Comparison of ENCODE assay signal across 8 cellular contexts in the genomic region with DNA sequence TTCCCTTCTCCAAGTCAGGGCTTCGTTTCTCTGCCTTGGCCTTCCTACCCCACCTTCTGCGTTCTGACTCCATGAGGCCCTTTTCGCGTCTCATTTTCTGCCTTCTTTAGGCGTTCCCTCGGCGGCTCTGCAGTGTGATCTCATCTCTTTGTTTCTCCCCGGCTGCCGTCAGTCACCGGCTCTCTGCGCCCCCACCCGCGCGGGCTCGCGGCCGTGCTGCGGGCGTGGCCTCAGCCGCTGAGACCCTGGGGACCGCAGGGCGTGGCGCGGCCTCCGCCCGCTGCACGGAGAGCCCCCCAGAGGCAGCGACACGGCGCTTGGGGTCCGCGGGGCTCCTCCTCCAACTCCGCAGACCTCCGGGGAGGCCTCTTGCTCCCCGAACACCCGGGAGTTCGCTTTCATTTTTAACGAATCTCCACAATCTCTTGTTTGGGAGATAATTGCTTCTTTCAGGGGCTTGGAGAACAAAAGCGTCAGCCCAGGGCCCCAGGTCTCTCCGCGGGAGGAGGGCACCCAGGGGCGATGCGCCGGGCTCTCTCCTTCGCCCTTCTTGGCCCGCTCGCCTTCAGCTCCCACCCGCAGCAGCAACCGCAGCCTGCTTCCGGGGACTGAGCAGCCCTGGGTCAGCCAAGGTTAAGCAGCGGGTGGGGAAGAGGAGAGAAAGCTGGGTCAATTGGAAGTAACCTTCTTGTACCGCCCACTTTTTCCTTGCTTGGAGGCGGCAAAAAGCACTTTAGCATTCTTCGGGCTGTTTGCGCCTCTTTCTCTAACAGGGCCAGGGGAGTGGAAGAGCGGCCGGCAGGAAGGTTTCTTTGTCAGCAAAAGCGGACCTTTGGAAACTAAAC. TPM values are rescaled to one million over a fixed set of nuclear protein-coding genes. Genes with fewer than 3 reads are reported as not detected.
A peak's percentile ranks its signal among the peaks of the same experiment; 100 is the strongest.
DNase-seq lines count a peak whose midpoint lies in the region; ATAC-seq and TF ChIP-seq lines count a peak whose summit lies in the region.

No MANE protein-coding gene starts in this region.

- POLR2A ChIA-PET in AG04449 (lab: Yijun Ruan, JAX): no interaction called here

- H3K36me3 ChIP-seq in liver (ENCODE audit: control insufficient read depth in 4 of 4, insufficient read depth in 3 of 4, low read depth in 1 of 4, low read length in 3 of 4): no peaks in the 10 kb centered on the region

- ATAC-seq in GM18909 (IDR thresholded peaks at IDR 0.05; ENCODE audit: poor library complexity, unreplicated experiment) (peak; percentile 93), HG03139 (IDR thresholded peaks at IDR 0.05; ENCODE audit: unreplicated experiment) (peak; percentile 75)

- peak; percentile 12 to 18 for TF ChIP-seq RAD21 in liver (IDR thresholded peaks at IDR 0.05)

- no peaks in the 10 kb centered on the region for H3K9me3 ChIP-seq in liver (ENCODE audit: control insufficient read depth in 4 of 4, low read length in 3 of 4)

- peaks cover 0 to 7% (median 2%) of the 10 kb centered on the region in 4 donors for H3K4me1 ChIP-seq in liver (ENCODE audit: control insufficient read depth in 4 of 4, insufficient read depth in 4 of 4, low read length in 3 of 4)

- DNase-seq in AG04449 (ENCODE audit: low read depth, low spot score) (no peak), NCI-H226 (peak; percentile 56), dermis microvascular lymphatic vessel endothelial cell (ENCODE audit: low read depth in 2 of 2) (peak; percentile 6 to 76)
- peak; percentile 58 to 59 for DNase-seq in activated CD4-positive, alpha-beta T cell treated with anti-CD3 and anti-CD28 coated beads, Interleukin-2, amount 50 U/mL, for 4 hours
- peak; percentile 68 for DNase-seq in stimulated activated CD4-positive, alpha-beta T cell treated with anti-CD3 and anti-CD28 coated beads, Interleukin-4, amount 100 ng/mL, for 1 hour

- TF ChIP-seq CTCF in AG04449 (IDR thresholded peaks at IDR 0.05; ENCODE audit: insufficient read depth, low read length, missing control alignments) (no peak), liver (IDR thresholded peaks at IDR 0.05; ENCODE audit: low read depth, low read length, missing input control) (no peak)

- H3K4me3 ChIP-seq in AG04449 (ENCODE audit: low read depth, low read length) (peak overlapping the region; percentile 57), liver (ENCODE audit: low read depth in 1 of 3, low read length in 3 of 3) (peak overlapping the region; percentile 70 to 86 (median 70))

- H3K9ac ChIP-seq in liver (ENCODE audit: low read depth in 1 of 2, low read length in 2 of 2): peak overlapping the region; percentile 57 to 72

- CTCF ChIA-PET in AG04449 (lab: Yijun Ruan, JAX): interaction anchor here (1.3 to 1.5 kb wide), 2 partner anchors 10 to 441 kb away, joined by 3 to 5 read pairs; no protein-coding TSS in a partner anchor

- 1% methylated on average over 58 of the region's 58 CpGs for WGBS in liver

- H3K27ac ChIP-seq in liver (ENCODE audit: low read depth in 1 of 2, low read length in 2 of 2): peak overlapping the region; percentile 66 to 76

- H3K27me3 ChIP-seq in liver (ENCODE audit: control insufficient read depth in 4 of 4, insufficient read depth in 4 of 4, low read length in 3 of 4): no peaks in the 10 kb centered on the region

TF ChIP-seq in liver, 16 proteins besides CTCF, POLR2A, EP300 and RAD21:
- TF ChIP-seq RXRA (IDR thresholded peaks at IDR 0.05) (peak in 1 of 2 donors; percentile 11), YY1 (IDR thresholded peaks at IDR 0.05) (peak; percentile 6), HNF4G (IDR thresholded peaks at IDR 0.05) (no peak), FOXA2 (IDR thresholded peaks at IDR 0.05) (no peak), SP1 (IDR thresholded peaks at IDR 0.05) (no peak), HNF4A (conservative IDR thresholded peaks at IDR 0.05) (no peak), MAX (IDR thresholded peaks at IDR 0.05) (no peak), JUND (IDR thresholded peaks at IDR 0.05) (no peak), NR2F2 (IDR thresholded peaks at IDR 0.05) (peak; percentile 28), GABPA (IDR thresholded peaks at IDR 0.05 in 1 of 2, conservative IDR thresholded peaks at IDR 0.05 in 1 of 2) (no peak), TAF1 (conservative IDR thresholded peaks at IDR 0.05) (no peak)
- TF ChIP-seq, protein P1, sequence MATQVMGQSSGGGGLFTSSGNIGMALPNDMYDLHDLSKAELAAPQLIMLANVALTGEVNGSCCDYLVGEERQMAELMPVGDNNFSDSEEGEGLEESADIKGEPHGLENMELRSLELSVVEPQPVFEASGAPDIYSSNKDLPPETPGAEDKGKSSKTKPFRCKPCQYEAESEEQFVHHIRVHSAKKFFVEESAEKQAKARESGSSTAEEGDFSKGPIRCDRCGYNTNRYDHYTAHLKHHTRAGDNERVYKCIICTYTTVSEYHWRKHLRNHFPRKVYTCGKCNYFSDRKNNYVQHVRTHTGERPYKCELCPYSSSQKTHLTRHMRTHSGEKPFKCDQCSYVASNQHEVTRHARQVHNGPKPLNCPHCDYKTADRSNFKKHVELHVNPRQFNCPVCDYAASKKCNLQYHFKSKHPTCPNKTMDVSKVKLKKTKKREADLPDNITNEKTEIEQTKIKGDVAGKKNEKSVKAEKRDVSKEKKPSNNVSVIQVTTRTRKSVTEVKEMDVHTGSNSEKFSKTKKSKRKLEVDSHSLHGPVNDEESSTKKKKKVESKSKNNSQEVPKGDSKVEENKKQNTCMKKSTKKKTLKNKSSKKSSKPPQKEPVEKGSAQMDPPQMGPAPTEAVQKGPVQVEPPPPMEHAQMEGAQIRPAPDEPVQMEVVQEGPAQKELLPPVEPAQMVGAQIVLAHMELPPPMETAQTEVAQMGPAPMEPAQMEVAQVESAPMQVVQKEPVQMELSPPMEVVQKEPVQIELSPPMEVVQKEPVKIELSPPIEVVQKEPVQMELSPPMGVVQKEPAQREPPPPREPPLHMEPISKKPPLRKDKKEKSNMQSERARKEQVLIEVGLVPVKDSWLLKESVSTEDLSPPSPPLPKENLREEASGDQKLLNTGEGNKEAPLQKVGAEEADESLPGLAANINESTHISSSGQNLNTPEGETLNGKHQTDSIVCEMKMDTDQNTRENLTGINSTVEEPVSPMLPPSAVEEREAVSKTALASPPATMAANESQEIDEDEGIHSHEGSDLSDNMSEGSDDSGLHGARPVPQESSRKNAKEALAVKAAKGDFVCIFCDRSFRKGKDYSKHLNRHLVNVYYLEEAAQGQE (IDR thresholded peaks at IDR 0.05): no peak
- TF ChIP-seq, protein P2, sequence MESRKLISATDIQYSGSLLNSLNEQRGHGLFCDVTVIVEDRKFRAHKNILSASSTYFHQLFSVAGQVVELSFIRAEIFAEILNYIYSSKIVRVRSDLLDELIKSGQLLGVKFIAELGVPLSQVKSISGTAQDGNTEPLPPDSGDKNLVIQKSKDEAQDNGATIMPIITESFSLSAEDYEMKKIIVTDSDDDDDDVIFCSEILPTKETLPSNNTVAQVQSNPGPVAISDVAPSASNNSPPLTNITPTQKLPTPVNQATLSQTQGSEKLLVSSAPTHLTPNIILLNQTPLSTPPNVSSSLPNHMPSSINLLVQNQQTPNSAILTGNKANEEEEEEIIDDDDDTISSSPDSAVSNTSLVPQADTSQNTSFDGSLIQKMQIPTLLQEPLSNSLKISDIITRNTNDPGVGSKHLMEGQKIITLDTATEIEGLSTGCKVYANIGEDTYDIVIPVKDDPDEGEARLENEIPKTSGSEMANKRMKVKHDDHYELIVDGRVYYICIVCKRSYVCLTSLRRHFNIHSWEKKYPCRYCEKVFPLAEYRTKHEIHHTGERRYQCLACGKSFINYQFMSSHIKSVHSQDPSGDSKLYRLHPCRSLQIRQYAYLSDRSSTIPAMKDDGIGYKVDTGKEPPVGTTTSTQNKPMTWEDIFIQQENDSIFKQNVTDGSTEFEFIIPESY (IDR thresholded peaks at IDR 0.05): no peak

RNA-seq across cellular contexts. Expression of gene GAP43, which starts 35.2 kb away (rescaled TPM):
- total RNA-seq in dermis microvascular lymphatic vessel endothelial cell: not detected in 2 replicates
- not detected for total RNA-seq in liver
- polyA plus RNA-seq in liver: under 1 TPM in 1 of 2 donors, not detected in 1; 0.06 TPM
